In genomic region chr5:145803617-145804016, GRCh38 we compare ENCODE assay signal across 25 cellular contexts. TPM values are rescaled to one million over a fixed set of nuclear protein-coding genes. Genes with fewer than 3 reads are reported as not detected.
DNase-seq lines count a peak whose midpoint lies in the region; ATAC-seq, FAIRE-seq and TF ChIP-seq lines count a peak whose summit lies in the region.
"Had no signal": no experiment of that assay in that cellular context is flagged by ENCODE, and none has a peak within 500 bp of the region (broad histone marks: within the 10 kb centered on the region; RNA-seq: fewer than 3 reads in every experiment).

No MANE protein-coding gene starts in this region.

- dilution Hi-C loops in keratinocyte (cut with MboI; ENCODE audit: extremely low pct_ligation_motif_present, low sequenced_read_pairs): no loop called here

- TF ChIP-seq EP300 in suprapubic skin (IDR thresholded peaks at IDR 0.05) (no peak), ovary (IDR thresholded peaks at IDR 0.05) (no peak)

- H3K27ac ChIP-seq in keratinocyte (ENCODE audit: control insufficient read depth, insufficient read depth, low read length) (no peak overlapping the region), suprapubic skin (peak overlapping the region; percentile 10), ovary (no peak overlapping the region)
- H3K27ac ChIP-seq: 22Rv1; A549; BLaER1 treated with 17β-estradiol and CSF1 and Interleukin-3, amounts not matched to agents 10 nM and 100 nM had no signal

- peak overlapping the region; percentile 45 for H2AFZ ChIP-seq in keratinocyte (ENCODE audit: control insufficient read depth, low read length)

- WGBS in suprapubic skin: 66% methylated on average over 2 of the region's 2 CpGs
- 89 to 98% (median 96%) methylated on average over 2 of the region's 2 CpGs for WGBS in ovary, 3 donors

- no peak overlapping the region for H3K9ac ChIP-seq in keratinocyte (ENCODE audit: control insufficient read depth, extremely low read depth, insufficient read depth, low read length)
- H3K9ac ChIP-seq: BLaER1 treated with 17β-estradiol and CSF1 and Interleukin-3, amounts not matched to agents 10 nM and 100 nM had no signal

- no peaks in the 10 kb centered on the region for H3K27me3 ChIP-seq in keratinocyte (ENCODE audit: control insufficient read depth, extremely low read depth, insufficient read depth, low read length)
- no peaks in the 10 kb centered on the region for H3K27me3 ChIP-seq in suprapubic skin
- no peaks in the 10 kb centered on the region for H3K27me3 ChIP-seq in ovary
- H3K27me3 ChIP-seq: BE2C; BLaER1 treated with 17β-estradiol and CSF1 and Interleukin-3, amounts not matched to agents 10 nM and 100 nM had no signal

- TF ChIP-seq POLR2A in suprapubic skin (IDR thresholded peaks at IDR 0.05) (no peak), ovary (IDR thresholded peaks at IDR 0.05) (no peak)

- H3K4me2 ChIP-seq in keratinocyte (ENCODE audit: control insufficient read depth, extremely low read depth, insufficient read depth, low read depth, low read length): no peak overlapping the region
- H3K4me2 ChIP-seq: A549; BLaER1 treated with 17β-estradiol and CSF1 and Interleukin-3, amounts not matched to agents 10 nM and 100 nM had no signal

- intact Hi-C loops in mucosa of descending colon (cut with DNase I, micrococcal nuclease): no loop called here
- intact Hi-C loops in ovary (cut with DNase I): no loop called here

- peak; percentile 4 for DNase-seq in DMS53 (lab: John Stamatoyannopoulos, UW)
- DNase-seq in DMS53 treated with DMSO at 0.1 percent for 48 hours (lab: John Stamatoyannopoulos, UW; ENCODE audit: unreplicated experiment): no peak
- no peak for DNase-seq in keratinocyte (ENCODE audit: low read depth, low spot score)
- peak in 1 of 3 donors; percentile 9 for DNase-seq in mucosa of descending colon
- no peak for DNase-seq in suprapubic skin (ENCODE audit: low spot score in 2 of 2)
- DNase-seq in stimulated activated CD4-positive, alpha-beta T cell treated with anti-CD3 and anti-CD28 coated beads, Interleukin-4, amount 100 ng/mL, for 24 hours: no peak
- DNase-seq in ovary: no peak
- DNase-seq: ACHN; AML-193; BE2C; CD4-positive, alpha-beta T cell; CD8-positive, alpha-beta memory T cell; DMS 273 treated with DMSO at 0.1 percent for 48 hours; DND-41; GOT3; H7; HCEC 1CT had no signal

- peak; percentile 16 for ATAC-seq in mucosa of descending colon
- ATAC-seq in GM21825 (IDR thresholded peaks at IDR 0.05; ENCODE audit: unreplicated experiment): no peak
- ATAC-seq: A549 had no signal

- H4K20me1 ChIP-seq in keratinocyte (ENCODE audit: control insufficient read depth, extremely low read depth, insufficient read depth, low read length): no peaks in the 10 kb centered on the region
- H4K20me1 ChIP-seq: BLaER1 treated with 17β-estradiol and CSF1 and Interleukin-3, amounts not matched to agents 10 nM and 100 nM had no signal

- no peak for TF ChIP-seq CTCF in keratinocyte (optimal IDR thresholded peaks at IDR 0.05 in 1 of 3, IDR thresholded peaks at IDR 0.05 in 1 of 3, conservative IDR thresholded peaks at IDR 0.05 in 1 of 3; ENCODE audit: extremely low read depth in 1 of 3, insufficient read depth in 2 of 3, low read length in 3 of 3)
- no peak for TF ChIP-seq CTCF in mucosa of descending colon (IDR thresholded peaks at IDR 0.05)
- no peak for TF ChIP-seq CTCF in suprapubic skin (IDR thresholded peaks at IDR 0.05)
- TF ChIP-seq CTCF in ovary (IDR thresholded peaks at IDR 0.05): no peak

- H3K79me2 ChIP-seq in keratinocyte (ENCODE audit: control insufficient read depth, insufficient read depth, low read length): no peaks in the 10 kb centered on the region

- no peak for FAIRE-seq in keratinocyte (lab: Jason Lieb, UNC)
- FAIRE-seq: A549, D721Med, G401.6, GM12892, GM19239 had no signal

- H3K4me1 ChIP-seq in keratinocyte (ENCODE audit: control insufficient read depth, extremely low read depth, insufficient read depth, low read length) (peaks cover 9% of the 10 kb centered on the region), mucosa of descending colon (ENCODE audit: low read depth) (no peaks in the 10 kb centered on the region), suprapubic skin (peaks cover 2% of the 10 kb centered on the region), ovary (ENCODE audit: insufficient read depth) (no peaks in the 10 kb centered on the region)
- H3K4me1 ChIP-seq: BE2C; BLaER1 treated with 17β-estradiol and CSF1 and Interleukin-3, amounts not matched to agents 10 nM and 100 nM had no signal

- H3K36me3 ChIP-seq in keratinocyte (ENCODE audit: control insufficient read depth in 2 of 2, extremely low read depth in 1 of 2, insufficient read depth in 2 of 2, low read length in 2 of 2) (no peaks in the 10 kb centered on the region), mucosa of descending colon (ENCODE audit: low read depth) (no peaks in the 10 kb centered on the region), suprapubic skin (no peaks in the 10 kb centered on the region), ovary (no peaks in the 10 kb centered on the region)
- H3K36me3 ChIP-seq: BE2C had no signal

- no peak overlapping the region for H3K4me3 ChIP-seq in keratinocyte (ENCODE audit: control insufficient read depth in 2 of 3, extremely low read depth in 1 of 3, insufficient read depth in 2 of 3, low read depth in 1 of 3, low read length in 3 of 3)
- no peak overlapping the region for H3K4me3 ChIP-seq in mucosa of descending colon
- H3K4me3 ChIP-seq in suprapubic skin: no peak overlapping the region
- H3K4me3 ChIP-seq in ovary: no peak overlapping the region
- H3K4me3 ChIP-seq: A549; BLaER1 treated with 17β-estradiol and CSF1 and Interleukin-3, amounts not matched to agents 10 nM and 100 nM had no signal

- no peaks in the 10 kb centered on the region for H3K9me1 ChIP-seq in keratinocyte (ENCODE audit: control insufficient read depth, extremely low read depth, insufficient read depth, low read length)

- H3K9me3 ChIP-seq in keratinocyte (ENCODE audit: control insufficient read depth, low read depth, low read length) (no peaks in the 10 kb centered on the region), mucosa of descending colon (no peaks in the 10 kb centered on the region), suprapubic skin (no peaks in the 10 kb centered on the region), ovary (no peaks in the 10 kb centered on the region)
- H3K9me3 ChIP-seq: A549, BE2C had no signal

RNA-seq across cellular contexts. Expression of gene PRELID2, which starts 31.5 kb away (rescaled TPM):
- polyA plus RNA-seq in keratinocyte: 2.0 to 6.5 TPM (median 5.1 TPM) in 3 replicates
- polyA plus RNA-seq in keratinocyte (2011; ENCODE audit: low read depth): 0.45 TPM
- 3.7 and 4.2 TPM in 2 replicates for polyA plus RNA-seq in keratinocyte (2011; cell fraction: cytosol; rRNA removed)
- 2.6 and 2.7 TPM in 2 replicates for polyA plus RNA-seq in keratinocyte (2011; cell fraction: nucleus; rRNA removed)
- polyA plus RNA-seq in keratinocyte (2012; ENCODE audit: low replicate concordance): 1.0 and 5.6 TPM in 2 replicates
- polyA minus RNA-seq in keratinocyte: 0.62 to 5.9 TPM (median 4.5 TPM) in 3 replicates
- 2.5 TPM for polyA minus RNA-seq in keratinocyte (2011; cell fraction: cytosol; rRNA and poly(A)+ RNA removed)
- polyA minus RNA-seq in keratinocyte (2011; cell fraction: nucleus; rRNA and poly(A)+ RNA removed): 8.9 and 18.8 TPM in 2 replicates
- total RNA-seq in mucosa of descending colon: 100 to 1,000 TPM in 1 of 3 donors, 10 to 100 TPM in 2; 60.0 to 151 (median 77.9) TPM
- total RNA-seq in suprapubic skin: 10 to 100 TPM in 1 of 4 donors, 1 to 10 TPM in 3; 3.0 to 17.9 (median 4.3) TPM
- total RNA-seq in ovary: 10 to 100 TPM; 14.5 to 49.7 (median 29.2) TPM
- 1 to 10 TPM; 5.4 to 5.5 TPM for polyA plus RNA-seq in ovary
